Comparison of ENCODE assay signal across 9 cellular contexts in genomic region chrX:9339603-9340569, GRCh38.
A peak's percentile ranks its signal among the peaks of the same experiment; 100 is the strongest.
DNase-seq lines count a peak whose midpoint lies in the region; ATAC-seq, FAIRE-seq and TF ChIP-seq lines count a peak whose summit lies in the region.
"Had no signal": no experiment of that assay in that cellular context is flagged by ENCODE, and none has a peak within 500 bp of the region (broad histone marks: within the 10 kb centered on the region; RNA-seq: fewer than 3 reads in every experiment).

No MANE protein-coding gene starts in this region.

- peak overlapping the region in 1 of 5 donors; percentile 35 for H3K9ac ChIP-seq in subcutaneous abdominal adipose tissue (ENCODE audit: low read length in 5 of 5)

- TF ChIP-seq POLR2A in GM12892 (IDR thresholded peaks at IDR 0.05; ENCODE audit: low read depth, low read length) = no peak

- H3K27me3 ChIP-seq in heart right ventricle (peaks cover 0 to 15% (median 0%) of the 10 kb centered on the region in 7 donors), subcutaneous abdominal adipose tissue (ENCODE audit: control insufficient read depth in 5 of 5, insufficient read depth in 4 of 5, low read length in 5 of 5) (peaks cover 0 to 7% (median 2%) of the 10 kb centered on the region in 5 donors)

- TF ChIP-seq CTCF in heart right ventricle (IDR thresholded peaks at IDR 0.05) = no peak

- ATAC-seq in heart right ventricle (peak; percentile 42 to 74 (median 68)), GM18907 (IDR thresholded peaks at IDR 0.05; ENCODE audit: unreplicated experiment) (no peak)

- no peaks in the 10 kb centered on the region for H3K36me3 ChIP-seq in heart right ventricle
- no peaks in the 10 kb centered on the region for H3K36me3 ChIP-seq in subcutaneous abdominal adipose tissue (ENCODE audit: control insufficient read depth in 5 of 5, insufficient read depth in 5 of 5, low read length in 5 of 5)

- H3K9me3 ChIP-seq in heart right ventricle (no peaks in the 10 kb centered on the region), subcutaneous abdominal adipose tissue (ENCODE audit: control insufficient read depth in 5 of 5, low read length in 5 of 5) (no peaks in the 10 kb centered on the region)

- peaks cover 0 to 40% (median 21%) of the 10 kb centered on the region in 9 donors for H3K4me1 ChIP-seq in heart right ventricle
- H3K4me1 ChIP-seq in subcutaneous abdominal adipose tissue (ENCODE audit: control insufficient read depth in 5 of 5, insufficient read depth in 5 of 5, low read length in 5 of 5) = peaks cover 6 to 37% (median 31%) of the 10 kb centered on the region in 5 donors

- DNase-seq in activated CD4-positive, alpha-beta T cell treated with anti-CD3 and anti-CD28 coated beads for 4 hours = peak; percentile 15 to 23
- DNase-seq in activated CD4-positive, alpha-beta T cell treated with anti-CD3 and anti-CD28 coated beads, Interleukin-2, amount 50 U/mL, for 48 hours = no peak
- DNase-seq in T follicular helper cell (ENCODE audit: low read depth) (peak; percentile 30), heart right ventricle (peak; percentile 47), GM12892 (ENCODE audit: insufficient read length) (no peak), frontal cortex (ENCODE audit: low spot score in 2 of 2) (no peak)
- DNase-seq: NCI-H1105 treated with DMSO at 0.1 percent for 48 hours had no signal

- FAIRE-seq in GM12892 (lab: Jason Lieb, UNC) (no peak), frontal cortex (lab: Jason Lieb, UNC) (no peak)

- H3K27ac ChIP-seq in heart right ventricle = peak overlapping the region in 8 of 10 donors; percentile 68 to 95 (median 76)
- peak overlapping the region; percentile 78 for H3K27ac ChIP-seq in subcutaneous abdominal adipose tissue (ENCODE audit: low read depth, low read length)

- H3K4me3 ChIP-seq in heart right ventricle (no peak overlapping the region), subcutaneous abdominal adipose tissue (ENCODE audit: low read depth in 1 of 5, low read length in 5 of 5) (peak overlapping the region in 1 of 5 donors; percentile 2)

- 49 to 56% methylated on average over 13 of the region's 13 CpGs for WGBS in heart right ventricle, 2 donors

- intact Hi-C loops in heart right ventricle (cut with DNase I) = loop anchor here in 4 of 10 donors (2.0 to 10.0 kb wide), 3 partner anchors 123 to 355 kb away; partner anchors contain the start of gene TBL1X (in 2 of the 4)

Comparison
In these comparisons a context has a peak if more than half of its experiments do, and no peak if none do; other contexts are left out.
1. DNase-seq: peak in activated CD4-positive, alpha-beta T cell treated with anti-CD3 and anti-CD28 coated beads for 4 hours (2 of 2), T follicular helper cell (single experiment) and heart right ventricle (2 of 2); none in activated CD4-positive, alpha-beta T cell treated with anti-CD3 and anti-CD28 coated beads, Interleukin-2, amount 50 U/mL, for 48 hours (0 of 2), GM12892 (single experiment) and frontal cortex (0 of 2).